In genomic region chr1:14538335-14538734, GRCh38 we compare ENCODE assay signal across 3 cellular contexts.
TF ChIP-seq lines count a peak whose summit lies in the region.

No MANE protein-coding gene starts in this region.

TF ChIP-seq in SK-N-SH, 30 proteins besides CTCF, POLR2A, EP300 and RAD21 (continued from another document):
- TF ChIP-seq MXI1 (IDR thresholded peaks at IDR 0.05; ENCODE audit: low read depth, low read length) (no peak), FOXM1 (IDR thresholded peaks at IDR 0.05; ENCODE audit: low read depth) (no peak), EZH2phosphoT487 (IDR thresholded peaks at IDR 0.05; ENCODE audit: borderline replicate concordance, low read depth) (no peak), SIN3A (IDR thresholded peaks at IDR 0.05; ENCODE audit: borderline replicate concordance, low read depth, low read length) (no peak), RXRA (IDR thresholded peaks at IDR 0.05; ENCODE audit: borderline replicate concordance, low read depth) (no peak), RCOR1 (IDR thresholded peaks at IDR 0.05; ENCODE audit: low read length) (no peak), IRF3 (IDR thresholded peaks at IDR 0.05; ENCODE audit: low read depth, low read length) (no peak), NRF1 (IDR thresholded peaks at IDR 0.05; ENCODE audit: low read depth, low read length) (no peak), MEF2A (IDR thresholded peaks at IDR 0.05; ENCODE audit: borderline replicate concordance, low read depth) (no peak), REST (IDR thresholded peaks at IDR 0.05; ENCODE audit: low read depth, low read length) (no peak)

TF ChIP-seq in SK-N-SH treated with all-trans-retinoic acid at 6 μM for 48 hours, 23 proteins besides CTCF, POLR2A, EP300 and RAD21 (continued from another document):
- TF ChIP-seq SNAI2 (CRISPR knock-in tag; IDR thresholded peaks at IDR 0.05), result no peak
- no peak for TF ChIP-seq PATZ1 (CRISPR knock-in tag; IDR thresholded peaks at IDR 0.05; ENCODE audit: borderline replicate concordance)
- TF ChIP-seq ZFP30 (CRISPR knock-in tag; IDR thresholded peaks at IDR 0.05), result no peak
TF ChIP-seq in SK-N-SH treated with all-trans-retinoic acid at 6 μM for 48 hours: peak in this region for 0.

TF ChIP-seq in H1, 55 proteins besides CTCF, POLR2A, EP300 and RAD21 (continued from another document):
- TF ChIP-seq ASH2L (IDR thresholded peaks at IDR 0.05; ENCODE audit: low read length) (no peak), RXRA (IDR thresholded peaks at IDR 0.05; ENCODE audit: insufficient read depth, low read depth, low read length) (no peak), SP4 (IDR thresholded peaks at IDR 0.05; ENCODE audit: low read length) (no peak), CEBPB (IDR thresholded peaks at IDR 0.05; ENCODE audit: low read depth, low read length) (no peak), CBX5 (IDR thresholded peaks at IDR 0.05; ENCODE audit: low read depth, low read length) (no peak)
TF ChIP-seq in H1: peak in this region for 0.
